8 cellular contexts compared by ENCODE assay signal in the genomic region with DNA sequence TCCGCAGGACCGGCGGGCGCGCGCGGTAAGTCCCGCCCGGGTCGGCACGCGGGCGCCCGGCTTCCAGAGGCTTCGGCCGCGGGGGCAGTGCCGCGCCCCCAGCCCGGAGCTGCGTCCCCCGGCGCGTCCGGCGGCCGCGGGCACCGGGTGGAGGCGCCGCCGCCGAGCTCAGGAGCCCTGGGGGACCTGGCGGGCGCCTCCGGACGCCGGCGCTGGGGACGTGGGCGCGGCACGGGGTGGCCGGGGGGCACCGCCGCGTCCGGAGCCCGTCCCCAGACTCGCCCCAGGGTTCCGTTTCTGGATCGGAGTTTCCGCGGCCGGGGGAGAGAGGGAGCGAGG. TPM values are rescaled to one million over a fixed set of nuclear protein-coding genes. Genes with fewer than 3 reads are reported as not detected.
DNase-seq lines count a peak whose midpoint lies in the region; ATAC-seq and TF ChIP-seq lines count a peak whose summit lies in the region.

No MANE protein-coding gene starts in this region.

- DNase-seq in mammary epithelial cell (no peak), mesenchymal stem cell (no peak), NCI-H1436 treated with DMSO at 0.1 percent for 48 hours (lab: John Stamatoyannopoulos, UW) (no peak), dermis blood vessel endothelial cell (no peak)

- H2BK120ac ChIP-seq in mesenchymal stem cell (ENCODE audit: low read depth, low read length), result peak overlapping the region; percentile 62

- no peaks in the 10 kb centered on the region for H3K36me3 ChIP-seq in ACC112 (ENCODE audit: insufficient read depth, low read length)
- no peaks in the 10 kb centered on the region for H3K36me3 ChIP-seq in mammary epithelial cell (ENCODE audit: insufficient read depth, low read length)
- H3K36me3 ChIP-seq in mesenchymal stem cell (ENCODE audit: control insufficient read depth in 1 of 2, insufficient read depth in 2 of 2, low read depth in 1 of 2, low read length in 2 of 2), result peaks cover 3% of the 10 kb centered on the region in 2 experiments

- H3K9me3 ChIP-seq in mammary epithelial cell (replicated peaks; ENCODE audit: insufficient read depth, low read length) (no peaks in the 10 kb centered on the region), mesenchymal stem cell (ENCODE audit: control insufficient read depth, low read length) (no peaks in the 10 kb centered on the region)

- no peak overlapping the region for H3K14ac ChIP-seq in mesenchymal stem cell (ENCODE audit: low read length in 2 of 2)

- peak overlapping the region; percentile 25 for H2BK5ac ChIP-seq in mesenchymal stem cell (ENCODE audit: low read depth, low read length, poor library complexity, severe bottlenecking)

- TF ChIP-seq CTCF in mammary epithelial cell (conservative IDR thresholded peaks at IDR 0.05 in 1 of 2, IDR thresholded peaks at IDR 0.05 in 1 of 2; ENCODE audit: extremely low read depth in 1 of 2, insufficient read depth in 1 of 2, low read depth in 1 of 2, low read length in 2 of 2), result no peak

- H3K9ac ChIP-seq in mammary epithelial cell (ENCODE audit: insufficient read depth, low read length), result peak overlapping the region; percentile 91
- peak overlapping the region; percentile 98 for H3K9ac ChIP-seq in mesenchymal stem cell (ENCODE audit: low read length)

- no peak overlapping the region for H3K23ac ChIP-seq in mesenchymal stem cell (ENCODE audit: low read length in 2 of 2)

- peak overlapping the region; percentile 21; the same call in 1 of the 2 replicates for H3K27ac ChIP-seq in ACC112 (ENCODE audit: low read depth, low read length)
- peak overlapping the region; percentile 80 for H3K27ac ChIP-seq in mammary epithelial cell (ENCODE audit: insufficient read depth, low read depth, low read length)
- H3K27ac ChIP-seq in mesenchymal stem cell (ENCODE audit: low read length, poor library complexity, severe bottlenecking), result no peak overlapping the region

- dilution Hi-C loops in mammary epithelial cell (cut with HindIII; ENCODE audit: low sequenced_read_pairs), result no loop called here

- no CpG with 5 or more reads among the region's 56 CpGs for WGBS in mammary epithelial cell (ENCODE audit: low coverage, missing lambda C conversion rate)
- WGBS in mesenchymal stem cell, result 2% methylated on average over 11 of the region's 56 CpGs

- H4K20me1 ChIP-seq in mammary epithelial cell (ENCODE audit: insufficient read depth, low read length), result no peaks in the 10 kb centered on the region

- in situ Hi-C loops in mammary epithelial cell (cut with MboI; ENCODE audit: low sequenced_read_pairs in 2 of 2), result loop anchor here in 1 of 2 donors (10.0 kb wide), 2 partner anchors 160 to 280 kb away; partner anchors contain the start of gene CAPZB

- H3K79me2 ChIP-seq in ACC112 (ENCODE audit: control insufficient read depth, insufficient read depth, low read length, unreplicated experiment), result peaks cover 41% of the 10 kb centered on the region
- peaks cover 50% of the 10 kb centered on the region for H3K79me2 ChIP-seq in mammary epithelial cell (ENCODE audit: insufficient read depth, low read length)

- CTCF ChIA-PET in mammary epithelial cell (lab: Charles Lee; ENCODE audit: low non-redundant PET), result no interaction called here

- peak overlapping the region; percentile 76 for H4K8ac ChIP-seq in mesenchymal stem cell (ENCODE audit: low read length)

- H4K91ac ChIP-seq in mesenchymal stem cell (ENCODE audit: low read length), result no peak overlapping the region

- H3K4ac ChIP-seq in mesenchymal stem cell (ENCODE audit: low read depth in 1 of 2, low read length in 2 of 2), result peak overlapping the region in 1 of 2 experiments; percentile 25

- intact Hi-C loops in mammary epithelial cell (cut with micrococcal nuclease), result loop anchor here (10.0 kb wide), 1 partner anchor 280 kb away; no protein-coding TSS in a partner anchor

- ATAC-seq in HG02678 (IDR thresholded peaks at IDR 0.05; ENCODE audit: unreplicated experiment), result peak; percentile 34
- ATAC-seq in HG02938 (IDR thresholded peaks at IDR 0.05; ENCODE audit: unreplicated experiment), result no peak
- ATAC-seq in GM19023 (IDR thresholded peaks at IDR 0.05; ENCODE audit: unreplicated experiment), result no peak

- H3K79me1 ChIP-seq in mesenchymal stem cell (replicated peaks; ENCODE audit: low read length, poor library complexity, severe bottlenecking), result peaks cover 15% of the 10 kb centered on the region

- H3K4me2 ChIP-seq in mammary epithelial cell (ENCODE audit: insufficient read depth, low read depth, low read length), result peak overlapping the region; percentile 91
- H3K4me2 ChIP-seq in mesenchymal stem cell (ENCODE audit: low read length, poor library complexity, severe bottlenecking), result peak overlapping the region; percentile 84

- H3K4me3 ChIP-seq in ACC112 (ENCODE audit: low read depth, low read length), result peak overlapping the region; percentile 96
- H3K4me3 ChIP-seq in mammary epithelial cell (replicated peaks in 1 of 3; ENCODE audit: insufficient read depth in 1 of 3, low read depth in 2 of 3, low read length in 3 of 3), result peak overlapping the region; percentile 65 to 88 (median 81)
- peak overlapping the region; percentile 64 to 98 for H3K4me3 ChIP-seq in mesenchymal stem cell (ENCODE audit: insufficient read depth in 1 of 2, low read depth in 1 of 2, low read length in 2 of 2)

- BruUV-seq in mammary epithelial cell (replicated peaks; lab: Mats Ljungman, UMichigan), result no TSS peak

- no peaks in the 10 kb centered on the region for H3K27me3 ChIP-seq in ACC112 (ENCODE audit: insufficient read depth, low read length)
- no peaks in the 10 kb centered on the region for H3K27me3 ChIP-seq in mammary epithelial cell (ENCODE audit: insufficient read depth, low read length)
- H3K27me3 ChIP-seq in mesenchymal stem cell (ENCODE audit: control insufficient read depth in 1 of 2, insufficient read depth in 1 of 2, low read length in 2 of 2), result no peaks in the 10 kb centered on the region

- H2BK12ac ChIP-seq in mesenchymal stem cell (ENCODE audit: low read length in 2 of 2), result no peak overlapping the region

- H2AFZ ChIP-seq in ACC112 (ENCODE audit: low read length, unreplicated experiment) (peak overlapping the region; percentile 65), mammary epithelial cell (ENCODE audit: low read depth, low read length) (peak overlapping the region; percentile 88), mesenchymal stem cell (ENCODE audit: low read depth, low read length) (no peak overlapping the region)

- peak overlapping the region in 1 of 2 experiments; percentile 41 for H3K18ac ChIP-seq in mesenchymal stem cell (ENCODE audit: low read depth in 1 of 2, low read length in 2 of 2)

- no peak overlapping the region for H2BK15ac ChIP-seq in mesenchymal stem cell (ENCODE audit: low read depth, poor library complexity, severe bottlenecking)

- peaks cover 33% of the 10 kb centered on the region for H3K4me1 ChIP-seq in ACC112 (ENCODE audit: control insufficient read depth, insufficient read depth, low read length, unreplicated experiment)
- H3K4me1 ChIP-seq in mammary epithelial cell (ENCODE audit: insufficient read depth, low read length), result peaks cover 66% of the 10 kb centered on the region
- peaks cover 33% of the 10 kb centered on the region for H3K4me1 ChIP-seq in mesenchymal stem cell (ENCODE audit: control insufficient read depth, insufficient read depth, low read depth, low read length)

- no peak overlapping the region for H2AK5ac ChIP-seq in mesenchymal stem cell (ENCODE audit: low read length, severe bottlenecking)

RNA-seq across cellular contexts. Expression of gene NBL1, which starts 0.3 kb away (rescaled TPM):
- total RNA-seq in mammary epithelial cell (100 to 1,000 TPM in 1 of 2 donors, 10 to 100 TPM in 1; 49.7 to 132 TPM), dermis blood vessel endothelial cell (98.2 and 156 TPM in 2 replicates)
- 108 TPM for polyA plus RNA-seq in mammary epithelial cell
- polyA minus RNA-seq in mammary epithelial cell, result 169 TPM
- polyA plus RNA-seq in mesenchymal stem cell (2013, experiment 1 of 2), result 59.5 TPM
- polyA plus RNA-seq in mesenchymal stem cell (2013, experiment 2 of 2), result 63.3 TPM

RNA-seq across cellular contexts. Expression of gene HTR6, which starts 20.3 kb away (rescaled TPM):
- not detected for total RNA-seq in mammary epithelial cell
- not detected for polyA plus RNA-seq in mammary epithelial cell
- polyA minus RNA-seq in mammary epithelial cell, result not detected
- polyA plus RNA-seq in mesenchymal stem cell (2013, experiment 1 of 2), result not detected
- polyA plus RNA-seq in mesenchymal stem cell (2013, experiment 2 of 2), result not detected
- total RNA-seq in dermis blood vessel endothelial cell, result not detected in 2 replicates
